In the genomic region with DNA sequence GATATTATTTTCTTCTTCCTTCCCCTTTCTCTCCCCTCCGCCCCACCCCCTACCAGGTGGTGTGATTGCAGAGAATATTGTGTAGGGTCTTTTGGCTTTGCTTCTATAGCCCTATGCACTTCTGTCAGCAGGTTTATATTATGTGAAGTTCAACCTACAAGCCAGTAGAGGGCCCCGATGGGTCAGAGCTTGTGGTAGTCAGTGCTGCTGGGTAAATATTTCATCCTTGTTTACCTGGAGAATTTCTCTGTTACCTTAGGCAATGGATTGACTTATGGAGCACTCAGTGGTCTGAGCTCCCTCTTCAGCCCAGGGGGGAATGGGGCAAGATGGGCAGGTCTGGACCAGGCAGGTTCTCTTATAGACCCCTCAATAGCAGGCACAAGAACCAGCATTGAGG, we compare ENCODE assay signal across 11 cellular contexts.
A peak's percentile ranks its signal among the peaks of the same experiment; 100 is the strongest.
DNase-seq lines count a peak whose midpoint lies in the region; ATAC-seq and TF ChIP-seq lines count a peak whose summit lies in the region.
"Had no signal": no experiment of that assay in that cellular context is flagged by ENCODE, and none has a peak within 500 bp of the region (broad histone marks: within the 10 kb centered on the region; RNA-seq: fewer than 3 reads in every experiment).

No MANE protein-coding gene starts in this region.

- peaks cover 0 to 11% (median 2%) of the 10 kb centered on the region in 7 donors for H3K9me3 Mint-ChIP-seq in CD14-positive monocyte
- H3K9me3 Mint-ChIP-seq in Calu3 (ENCODE audit: low read depth, unreplicated experiment) = peaks cover 4% of the 10 kb centered on the region

- no peaks in the 10 kb centered on the region for H3K36me3 Mint-ChIP-seq in CD14-positive monocyte
- H3K36me3 Mint-ChIP-seq in Calu3 (ENCODE audit: insufficient read depth, unreplicated experiment) = no peaks in the 10 kb centered on the region

- peak; percentile 27 for DNase-seq in NCI-H748 treated with DMSO at 0.1 percent for 48 hours (lab: John Stamatoyannopoulos, UW)
- no peak for DNase-seq in left lobe of liver (ENCODE audit: low spot score)
- no peak for DNase-seq in CD14-positive monocyte (ENCODE audit: low spot score)
- no peak for DNase-seq in Calu3
- no peak for DNase-seq in C1 segment of cervical spinal cord (lab: John Stamatoyannopoulos, UW)
- no peak for DNase-seq in cerebellar cortex (ENCODE audit: low spot score)
- DNase-seq: activated CD8-positive, alpha-beta T cell treated with anti-CD3 and anti-CD28 coated beads, Interleukin-2, amount 10 ng/mL, durations not matched to agents 7 days and 5 days; NCI-H446 had no signal

- CTCF ChIA-PET in Calu3 (lab: Charles Lee) = no interaction called here

- no peak overlapping the region for H3K4me3 ChIP-seq in GM12875 (ENCODE audit: low read depth, low read length)

- peak; percentile 62 for ATAC-seq in HG02884 (IDR thresholded peaks at IDR 0.05; ENCODE audit: unreplicated experiment)
- ATAC-seq in left lobe of liver = peak; percentile 75
- ATAC-seq: activated CD8-positive, alpha-beta T cell treated with anti-CD3 and anti-CD28 coated beads, Interleukin-2, amount 10 ng/mL, durations not matched to agents 7 days and 5 days had no signal

- H3K4me3 Mint-ChIP-seq in CD14-positive monocyte (no peak overlapping the region), Calu3 (ENCODE audit: low read depth, unreplicated experiment) (no peak overlapping the region)
- H3K4me3 Mint-ChIP-seq: activated CD8-positive, alpha-beta T cell treated with anti-CD3 and anti-CD28 coated beads, Interleukin-2, amount 10 ng/mL, durations not matched to agents 7 days and 5 days; nephron had no signal

- TF ChIP-seq CTCF in GM12875 (IDR thresholded peaks at IDR 0.05; ENCODE audit: borderline replicate concordance, insufficient read depth, low read depth, low read length) (peak; percentile 25; the same call in 1 of the 2 replicates), CD14-positive monocyte (IDR thresholded peaks at IDR 0.05) (no peak), Calu3 (IDR thresholded peaks at IDR 0.05; ENCODE audit: unreplicated experiment) (no peak)

- intact Hi-C loops in CD14-positive monocyte (cut with micrococcal nuclease) (no loop called here), Calu3 (cut with micrococcal nuclease; ENCODE audit: unreplicated experiment) (no loop called here)

- H3K27me3 Mint-ChIP-seq in CD14-positive monocyte (ENCODE audit: low read depth in 3 of 3) (no peaks in the 10 kb centered on the region), Calu3 (ENCODE audit: unreplicated experiment) (no peaks in the 10 kb centered on the region)

- BruUV-seq in Calu3 (replicated peaks; lab: Mats Ljungman, UMichigan) = no TSS peak

- H3K4me1 Mint-ChIP-seq in CD14-positive monocyte (no peaks in the 10 kb centered on the region), Calu3 (ENCODE audit: low read depth, unreplicated experiment) (no peaks in the 10 kb centered on the region)
- H3K4me1 Mint-ChIP-seq: nephron had no signal

- H3K27ac Mint-ChIP-seq in CD14-positive monocyte = no peak overlapping the region
- no peak overlapping the region for H3K27ac Mint-ChIP-seq in Calu3 (ENCODE audit: unreplicated experiment)
- H3K27ac Mint-ChIP-seq: activated CD8-positive, alpha-beta T cell treated with anti-CD3 and anti-CD28 coated beads, Interleukin-2, amount 10 ng/mL, durations not matched to agents 7 days and 5 days; nephron had no signal
